In the genomic region with DNA sequence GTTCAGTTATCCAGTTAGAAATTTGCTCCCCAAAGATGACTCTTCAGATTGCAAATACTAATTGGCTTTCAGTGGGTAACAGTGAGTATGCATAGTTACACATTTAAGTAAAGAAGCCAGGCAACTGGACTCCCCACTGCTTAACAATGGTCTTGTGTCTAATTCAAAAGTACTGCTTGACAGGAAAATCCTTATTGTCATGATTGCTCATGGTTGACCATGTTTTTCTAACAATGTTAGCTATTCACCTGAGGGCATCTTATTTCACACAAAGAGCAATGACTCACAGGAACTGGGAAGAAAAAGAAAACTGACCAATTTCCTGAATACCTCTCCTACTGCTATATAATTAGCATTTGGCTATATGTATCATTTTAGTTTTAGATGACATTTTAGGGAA, we compare ENCODE assay signal across 27 cellular contexts. TPM values are rescaled to one million over a fixed set of nuclear protein-coding genes. Genes with fewer than 3 reads are reported as not detected.
DNase-seq lines count a peak whose midpoint lies in the region; ATAC-seq and TF ChIP-seq lines count a peak whose summit lies in the region.
"Had no signal": no experiment of that assay in that cellular context is flagged by ENCODE, and none has a peak within 500 bp of the region (broad histone marks: within the 10 kb centered on the region; RNA-seq: fewer than 3 reads in every experiment).

No MANE protein-coding gene starts in this region.

- CTCF ChIA-PET in RWPE1 (lab: Yijun Ruan, JAX) (no interaction called here), GM10248 (lab: Yijun Ruan, JAX) (interaction anchor here (0.8 kb wide), 1 partner anchor 18 kb away, joined by 3 read pairs; no protein-coding TSS in a partner anchor)

- H3K4me3 ChIP-seq in thyroid gland (replicated peaks in 1 of 3): no peak overlapping the region
- H3K4me3 ChIP-seq: BLaER1, hepatocyte, vagina had no signal

- no peaks in the 10 kb centered on the region for H3K4me1 ChIP-seq in thyroid gland
- H3K4me1 ChIP-seq: BLaER1, Caco-2, vagina had no signal

- intact Hi-C loops in sciatic nerve (cut with DNase I) (no loop called here), thyroid gland (cut with DNase I) (no loop called here)

- no peaks in the 10 kb centered on the region for H3K27me3 ChIP-seq in thyroid gland
- H3K27me3 ChIP-seq: BLaER1, hepatocyte, vagina had no signal

- TF ChIP-seq CTCF in RWPE1 (conservative IDR thresholded peaks at IDR 0.05; ENCODE audit: low read depth): no peak
- TF ChIP-seq CTCF in thyroid gland (IDR thresholded peaks at IDR 0.05): no peak
- no peak for TF ChIP-seq CTCF in GM10248 (IDR thresholded peaks at IDR 0.05; ENCODE audit: control extremely low read depth, extremely low read depth, low read depth, missing control alignments)

- no peak for ATAC-seq in sciatic nerve
- ATAC-seq: activated naive CD8-positive, alpha-beta T cell treated with anti-CD3 and anti-CD28 coated beads, Interleukin-2, amount 50 U/mL, for 24 hours; naive thymus-derived CD8-positive, alpha-beta T cell; stimulated activated naive B cell treated with anti-CD40 and anti-IgM and Interleukin-4, amounts not matched to agents 10 μg/mL and 1 μg/mL and 100 μg/mL, for 72 hours; T-helper 17 cell had no signal

- TF ChIP-seq POLR2A in thyroid gland (IDR thresholded peaks at IDR 0.05): no peak

- POLR2A ChIA-PET in RWPE1 (lab: Yijun Ruan, JAX; ENCODE audit: low non-redundant PET) (no interaction called here), GM10248 (lab: Yijun Ruan, JAX) (no interaction called here)

- no peaks in the 10 kb centered on the region for H3K36me3 ChIP-seq in thyroid gland
- H3K36me3 ChIP-seq: BLaER1, vagina had no signal

- no peaks in the 10 kb centered on the region for H3K9me3 ChIP-seq in thyroid gland
- H3K9me3 ChIP-seq: BLaER1, Caco-2, vagina had no signal

- H3K27ac ChIP-seq in RWPE1: no peak overlapping the region
- no peak overlapping the region for H3K27ac ChIP-seq in thyroid gland
- H3K27ac ChIP-seq: BLaER1, hepatocyte, vagina had no signal

- DNase-seq in COLO829 (ENCODE audit: low spot score) (peak; percentile 6), HPDE6-E6E7 (ENCODE audit: extremely low spot score) (peak; percentile 38), RWPE1 (ENCODE audit: low spot score) (peak; percentile 47), foreskin melanocyte (peak; percentile 21), sciatic nerve (ENCODE audit: low spot score) (no peak), NCI-H2196 treated with DMSO at 0.1 percent for 48 hours (lab: John Stamatoyannopoulos, UW; ENCODE audit: unreplicated experiment) (no peak), thyroid gland (no peak), GM10248 (ENCODE audit: extremely low spot score) (no peak)
- DNase-seq: activated CD4-positive, alpha-beta T cell treated with anti-CD3 and anti-CD28 coated beads for 1 hour; activated gamma-delta T cell; activated naive CD8-positive, alpha-beta T cell treated with anti-CD3 and anti-CD28 coated beads, Interleukin-2, amount 50 U/mL, for 24 hours; Caco-2; EL; erythroblast; foreskin fibroblast; midbrain; MV-4-11; naive thymus-derived CD8-positive, alpha-beta T cell; NCI-H1694 treated with DMSO at 0.1 percent for 48 hours; NCI-H774; retina; stimulated activated CD4-positive, alpha-beta T cell treated with anti-CD3 and anti-CD28 coated beads, Interleukin-4, amount 100 ng/mL, for 24 hours; stimulated activated naive B cell treated with anti-CD40 and anti-IgM and Interleukin-4, amounts not matched to agents 10 μg/mL and 1 μg/mL and 100 μg/mL, for 72 hours; T-helper 17 cell had no signal

RNA-seq across cellular contexts. Expression of gene ALG10B, which starts 33.7 kb away (rescaled TPM):
- total RNA-seq in sciatic nerve (11.3 TPM), thyroid gland (10 to 100 TPM in 1 of 4 donors, 1 to 10 TPM in 3; 5.7 to 18.8 (median 9.1) TPM)

Comparison
In these comparisons a context has a peak if more than half of its experiments do, and no peak if none do; other contexts are left out.
1. DNase-seq: peak in COLO829 (single experiment), HPDE6-E6E7 (single experiment), RWPE1 (single experiment) and foreskin melanocyte (single experiment); none in sciatic nerve (single experiment), NCI-H2196 treated with DMSO at 0.1 percent for 48 hours (single experiment), thyroid gland (0 of 2) and GM10248 (single experiment).